ENCODE assay signal across 10 cellular contexts in the genomic region with DNA sequence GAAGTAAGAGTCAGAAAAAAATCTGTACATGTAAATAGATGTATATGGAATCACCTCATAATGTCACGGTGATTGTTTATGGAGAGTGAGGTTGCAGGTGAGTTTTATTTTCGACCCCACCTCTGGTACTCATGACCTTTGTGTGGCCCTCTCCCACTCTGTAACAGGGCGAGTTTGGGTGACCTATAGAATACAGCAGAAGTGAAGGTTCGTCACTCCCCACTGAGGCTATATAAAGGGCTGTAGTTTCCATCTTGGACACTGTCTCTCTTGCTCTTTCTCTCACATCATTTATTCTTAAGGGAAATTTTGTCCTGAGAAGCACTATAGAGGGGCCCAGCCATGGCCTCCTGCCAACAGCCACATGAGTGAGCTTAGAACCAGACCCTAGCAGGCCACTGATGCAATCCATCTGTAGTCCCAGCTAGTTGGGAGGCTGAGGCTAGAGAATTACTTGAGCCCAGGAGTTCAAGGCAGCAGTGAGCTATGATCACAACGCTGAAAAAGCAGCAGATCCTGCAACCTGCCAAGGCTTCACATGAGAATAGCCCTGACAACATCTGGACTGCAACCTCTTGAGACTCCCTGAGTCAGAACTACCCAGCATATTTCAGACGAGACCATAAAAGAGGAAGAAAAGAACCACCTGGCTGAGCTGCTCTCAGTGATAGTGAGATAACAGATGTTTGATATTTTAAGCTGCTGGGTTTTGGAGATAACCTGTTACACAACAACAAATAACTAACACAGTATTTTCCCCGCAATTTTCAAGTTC.
DNase-seq lines count a peak whose midpoint lies in the region; ATAC-seq and TF ChIP-seq lines count a peak whose summit lies in the region.
"Had no signal": no experiment of that assay in that cellular context is flagged by ENCODE, and none has a peak within 500 bp of the region (broad histone marks: within the 10 kb centered on the region; RNA-seq: fewer than 3 reads in every experiment).

No MANE protein-coding gene starts in this region.

- peak overlapping the region; percentile 93 for H3K27ac ChIP-seq in OCI-LY3 (ENCODE audit: low read length)
- H3K27ac ChIP-seq: RWPE1 had no signal

- H3K27me3 Mint-ChIP-seq in stimulated activated naive B cell treated with anti-CD40 and anti-IgM and Interleukin-4, amounts not matched to agents 10 μg/mL and 1 μg/mL and 100 μg/mL, for 72 hours, result no peaks in the 10 kb centered on the region
- H3K27me3 Mint-ChIP-seq in activated CD4-positive, alpha-beta T cell treated with anti-CD3 and anti-CD28 coated beads, Interleukin-2, amount 10 ng/mL, durations not matched to agents 24 days and 14 days, result no peaks in the 10 kb centered on the region

- no peaks in the 10 kb centered on the region for H3K79me2 ChIP-seq in OCI-LY3 (ENCODE audit: low read length)

- H3K4me3 Mint-ChIP-seq in stimulated activated naive B cell treated with anti-CD40 and anti-IgM and Interleukin-4, amounts not matched to agents 10 μg/mL and 1 μg/mL and 100 μg/mL, for 72 hours, result peak overlapping the region; percentile 67 to 70
- no peak overlapping the region for H3K4me3 Mint-ChIP-seq in activated CD4-positive, alpha-beta T cell treated with anti-CD3 and anti-CD28 coated beads, Interleukin-2, amount 10 ng/mL, durations not matched to agents 24 days and 14 days

- no peaks in the 10 kb centered on the region for H4K20me1 ChIP-seq in OCI-LY3 (ENCODE audit: insufficient read depth, low read length)

- peak overlapping the region; percentile 71 for H3K4me2 ChIP-seq in OCI-LY3 (ENCODE audit: low read length)

- ATAC-seq in HG02938 (IDR thresholded peaks at IDR 0.05; ENCODE audit: unreplicated experiment), result peak; percentile 72
- ATAC-seq in stimulated activated naive B cell treated with anti-CD40 and anti-IgM and Interleukin-4, amounts not matched to agents 10 μg/mL and 1 μg/mL and 100 μg/mL, for 72 hours (replicated peaks), result peak; percentile 77 to 86

- peak overlapping the region; percentile 49 for H3K4me3 ChIP-seq in OCI-LY3 (ENCODE audit: low read length)

- DNase-seq in NCI-H82 (lab: John Stamatoyannopoulos, UW) (peak; percentile 16), NCI-H82 treated with DMSO at 0.1 percent for 48 hours (lab: John Stamatoyannopoulos, UW; ENCODE audit: unreplicated experiment) (no peak), globus pallidus (ENCODE audit: low spot score) (no peak), NCI-H187 (lab: John Stamatoyannopoulos, UW) (no peak)
- peak; percentile 66 for DNase-seq in stimulated activated naive B cell treated with anti-CD40 and anti-IgM and Interleukin-4, amounts not matched to agents 10 μg/mL and 1 μg/mL and 100 μg/mL, for 72 hours
- no peak for DNase-seq in activated CD4-positive, alpha-beta T cell treated with anti-CD3 and anti-CD28 coated beads, Interleukin-2, amount 10 ng/mL, durations not matched to agents 24 days and 14 days
- DNase-seq: ACHN had no signal

- H3K27ac Mint-ChIP-seq in stimulated activated naive B cell treated with anti-CD40 and anti-IgM and Interleukin-4, amounts not matched to agents 10 μg/mL and 1 μg/mL and 100 μg/mL, for 72 hours, result peak overlapping the region; percentile 94
- H3K27ac Mint-ChIP-seq in activated CD4-positive, alpha-beta T cell treated with anti-CD3 and anti-CD28 coated beads, Interleukin-2, amount 10 ng/mL, durations not matched to agents 24 days and 14 days, result no peak overlapping the region

- H3K36me3 Mint-ChIP-seq in stimulated activated naive B cell treated with anti-CD40 and anti-IgM and Interleukin-4, amounts not matched to agents 10 μg/mL and 1 μg/mL and 100 μg/mL, for 72 hours, result peaks cover 32 to 53% of the 10 kb centered on the region in 2 donors
- H3K36me3 Mint-ChIP-seq in activated CD4-positive, alpha-beta T cell treated with anti-CD3 and anti-CD28 coated beads, Interleukin-2, amount 10 ng/mL, durations not matched to agents 24 days and 14 days (ENCODE audit: low read depth), result no peaks in the 10 kb centered on the region

- H3K9ac ChIP-seq in OCI-LY3 (ENCODE audit: low read length), result peak overlapping the region; percentile 65

- intact Hi-C loops in activated CD4-positive, alpha-beta T cell treated with anti-CD3 and anti-CD28 coated beads, Interleukin-2, amount 10 ng/mL, durations not matched to agents 24 days and 14 days (cut with micrococcal nuclease), result loop anchor here (5.0 kb wide), 2 partner anchors 142 to 272 kb away; a partner anchor contains a TSS

- H3K9me3 ChIP-seq in OCI-LY3 (ENCODE audit: insufficient read depth, low read length), result no peaks in the 10 kb centered on the region

- peaks cover 0 to 2% of the 10 kb centered on the region in 2 donors for H3K9me3 Mint-ChIP-seq in stimulated activated naive B cell treated with anti-CD40 and anti-IgM and Interleukin-4, amounts not matched to agents 10 μg/mL and 1 μg/mL and 100 μg/mL, for 72 hours
- no peaks in the 10 kb centered on the region for H3K9me3 Mint-ChIP-seq in activated CD4-positive, alpha-beta T cell treated with anti-CD3 and anti-CD28 coated beads, Interleukin-2, amount 10 ng/mL, durations not matched to agents 24 days and 14 days

- H3K4me1 ChIP-seq in OCI-LY3 (ENCODE audit: low read length), result peaks cover 74% of the 10 kb centered on the region

- H2AFZ ChIP-seq in OCI-LY3 (ENCODE audit: low read depth, low read length), result no peak overlapping the region

- peaks cover 4% of the 10 kb centered on the region for H3K36me3 ChIP-seq in OCI-LY3 (replicated peaks; ENCODE audit: low read depth, low read length)

- peaks cover 66 to 87% of the 10 kb centered on the region in 2 donors for H3K4me1 Mint-ChIP-seq in stimulated activated naive B cell treated with anti-CD40 and anti-IgM and Interleukin-4, amounts not matched to agents 10 μg/mL and 1 μg/mL and 100 μg/mL, for 72 hours
- H3K4me1 Mint-ChIP-seq in activated CD4-positive, alpha-beta T cell treated with anti-CD3 and anti-CD28 coated beads, Interleukin-2, amount 10 ng/mL, durations not matched to agents 24 days and 14 days, result peaks cover 35% of the 10 kb centered on the region

- TF ChIP-seq CTCF in OCI-LY3 (IDR thresholded peaks at IDR 0.05; ENCODE audit: low read depth, low read length), result no peak

- no peaks in the 10 kb centered on the region for H3K27me3 ChIP-seq in OCI-LY3 (ENCODE audit: low read depth, low read length)

Comparison
In these comparisons a context has a peak if more than half of its experiments do, and no peak if none do; other contexts are left out.
1. DNase-seq: peak in NCI-H82 (single experiment) and stimulated activated naive B cell treated with anti-CD40 and anti-IgM and Interleukin-4, amounts not matched to agents 10 μg/mL and 1 μg/mL and 100 μg/mL, for 72 hours (single experiment); none in NCI-H82 treated with DMSO at 0.1 percent for 48 hours (single experiment), globus pallidus (single experiment), NCI-H187 (0 of 2) and activated CD4-positive, alpha-beta T cell treated with anti-CD3 and anti-CD28 coated beads, Interleukin-2, amount 10 ng/mL, durations not matched to agents 24 days and 14 days (single experiment).